10 cellular contexts compared by ENCODE assay signal in genomic region chr6:167654389-167654788, GRCh38.
"Had no signal": no experiment of that assay in that cellular context is flagged by ENCODE, and none has a peak within 500 bp of the region (broad histone marks: within the 10 kb centered on the region; RNA-seq: fewer than 3 reads in every experiment).

No MANE protein-coding gene starts in this region.

- H3K9ac ChIP-seq: GM23248, KMS-11 had no signal

- H3K27ac ChIP-seq: GM23248, HL-60, KMS-11 had no signal

- H3K4me1 ChIP-seq: HAP-1 had no signal

- H3K9me3 ChIP-seq: HAP-1 had no signal

- H3K36me3 ChIP-seq: HAP-1 had no signal

- H3K4me2 ChIP-seq: KMS-11 had no signal

- DNase-seq: GM23248, GOT3, H7, HFFc6, IMR-90, KBM-7 had no signal

- H3K4me3 ChIP-seq: GM23248, HAP-1 had no signal

- H2AFZ ChIP-seq: GM23248 had no signal

- ATAC-seq: HCT116 had no signal
